12 cellular contexts compared by ENCODE assay signal in the genomic region with DNA sequence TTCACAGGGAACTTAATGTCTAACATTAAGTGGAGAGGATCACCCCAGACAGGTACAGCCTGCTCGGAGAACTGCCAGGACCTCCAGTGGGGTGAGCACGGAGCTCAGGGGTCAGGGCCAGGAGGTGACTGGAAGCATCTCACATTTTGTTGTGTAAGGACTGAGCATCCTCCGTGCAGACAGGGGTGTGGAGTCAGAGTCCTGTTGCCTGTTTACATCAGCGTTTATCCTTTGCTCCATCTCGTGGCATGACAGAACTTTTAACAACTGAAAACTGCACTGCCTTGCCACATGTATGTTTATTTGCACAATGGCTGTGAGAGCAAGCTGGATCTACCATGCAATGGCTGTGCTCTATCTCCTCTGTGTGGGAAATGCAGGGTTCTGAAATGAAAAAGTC.
A peak's percentile ranks its signal among the peaks of the same experiment; 100 is the strongest.
DNase-seq lines count a peak whose midpoint lies in the region; ATAC-seq, FAIRE-seq and TF ChIP-seq lines count a peak whose summit lies in the region.
"Had no signal": no experiment of that assay in that cellular context is flagged by ENCODE, and none has a peak within 500 bp of the region (broad histone marks: within the 10 kb centered on the region; RNA-seq: fewer than 3 reads in every experiment).

No MANE protein-coding gene starts in this region.

- FAIRE-seq in H54 (lab: Jason Lieb, UNC): no peak
- FAIRE-seq: islet of Langerhans had no signal

- H3K9me2 ChIP-seq in GM23248 (ENCODE audit: insufficient read depth): no peaks in the 10 kb centered on the region

- TF ChIP-seq CTCF in heart right ventricle (IDR thresholded peaks at IDR 0.05): peak in 1 of 9 donors; percentile 24
- TF ChIP-seq CTCF in smooth muscle cell (IDR thresholded peaks at IDR 0.05; ENCODE audit: borderline replicate concordance, insufficient read depth, poor library complexity, severe bottlenecking): no peak

- H3K9ac ChIP-seq in GM23248: peak overlapping the region; percentile 59
- H3K9ac ChIP-seq in smooth muscle cell (ENCODE audit: low read depth): peak overlapping the region; percentile 13

- H4K20me1 ChIP-seq in GM23248 (ENCODE audit: insufficient read depth): no peaks in the 10 kb centered on the region
- no peaks in the 10 kb centered on the region for H4K20me1 ChIP-seq in smooth muscle cell (ENCODE audit: low read depth)

- in situ Hi-C loops in GM23248 (cut with MboI): loop anchor here (25.0 kb wide), 2 partner anchors 838 to 1413 kb away; no protein-coding TSS in a partner anchor

- 2 to 4% methylated on average over 5 of the region's 5 CpGs for WGBS in GM23248 (ENCODE audit: low coverage in 1 of 2, low lambda C conversion rate in 2 of 2, missing lambda C conversion rate in 2 of 2), 2 experiments
- WGBS in heart right ventricle, 2 donors: 59 to 71% methylated on average over 5 of the region's 5 CpGs
- WGBS in smooth muscle cell (ENCODE audit: low lambda C conversion rate): 54% methylated on average over 5 of the region's 5 CpGs

- ATAC-seq in SK-N-SH treated with all-trans-retinoic acid at 6 μM for 48 hours (peak; percentile 43), heart right ventricle (peak; percentile 19 to 61 (median 44)), GM18909 (IDR thresholded peaks at IDR 0.05; ENCODE audit: poor library complexity, unreplicated experiment) (no peak)

- H3K27ac ChIP-seq in GM23248 (peak overlapping the region; percentile 72), heart right ventricle (peak overlapping the region; percentile 1 to 81 (median 56)), smooth muscle cell (ENCODE audit: low read depth) (peak overlapping the region; percentile 90)

- H3K4me2 ChIP-seq in GM23248 (ENCODE audit: unreplicated experiment) (peak overlapping the region; percentile 67), smooth muscle cell (peak overlapping the region; percentile 14)

- H3K9me3 ChIP-seq in GM23248 (ENCODE audit: low read depth) (no peaks in the 10 kb centered on the region), heart right ventricle (no peaks in the 10 kb centered on the region), smooth muscle cell (replicated peaks; ENCODE audit: low read depth) (no peaks in the 10 kb centered on the region)
- H3K9me3 ChIP-seq: stomach had no signal

- H2AFZ ChIP-seq in GM23248: peak overlapping the region; percentile 63
- H2AFZ ChIP-seq in smooth muscle cell (ENCODE audit: low read depth): peak overlapping the region; percentile 83

- TF ChIP-seq POLR2A in H54 (IDR thresholded peaks at IDR 0.05; ENCODE audit: low read depth, low read length): no peak

- H3K36me3 ChIP-seq in GM23248 (ENCODE audit: low read depth): no peaks in the 10 kb centered on the region
- no peaks in the 10 kb centered on the region for H3K36me3 ChIP-seq in heart right ventricle
- no peaks in the 10 kb centered on the region for H3K36me3 ChIP-seq in smooth muscle cell (ENCODE audit: low read depth)
- H3K36me3 ChIP-seq: stomach had no signal

- intact Hi-C loops in heart right ventricle (cut with DNase I): loop anchor here in 7 of 10 donors (5.0 to 10.0 kb wide), 10 partner anchors 136 to 1456 kb away; partner anchors contain the start of gene KLF6 (in 2 of the 7)

- H3K4me1 ChIP-seq in GM23248 (ENCODE audit: insufficient read depth): peaks cover 15% of the 10 kb centered on the region
- peaks cover 0 to 49% (median 44%) of the 10 kb centered on the region in 9 donors for H3K4me1 ChIP-seq in heart right ventricle
- peaks cover 32% of the 10 kb centered on the region for H3K4me1 ChIP-seq in smooth muscle cell (ENCODE audit: low read depth)

- peak overlapping the region; percentile 16; the same call in 1 of the 2 replicates for H3K4me3 ChIP-seq in GM23248
- H3K4me3 ChIP-seq in heart right ventricle: no peak overlapping the region
- no peak overlapping the region for H3K4me3 ChIP-seq in smooth muscle cell
- H3K4me3 ChIP-seq: stomach had no signal

- H3F3A ChIP-seq in GM23248 (ENCODE audit: insufficient read depth): peaks cover 12% of the 10 kb centered on the region; the same call in 1 of the 2 replicates
- peaks cover 8% of the 10 kb centered on the region for H3F3A ChIP-seq in smooth muscle cell (ENCODE audit: low read depth)

- DNase-seq in GM23248: peak; percentile 80
- no peak for DNase-seq in heart right ventricle
- no peak for DNase-seq in smooth muscle cell (lab: John Stamatoyannopoulos, UW; ENCODE audit: unreplicated experiment)
- DNase-seq in C1 segment of cervical spinal cord (lab: John Stamatoyannopoulos, UW): no peak
- no peak for DNase-seq in H54 (ENCODE audit: insufficient read length, low spot score)
- DNase-seq: activated CD4-positive, alpha-beta T cell treated with anti-CD3 and anti-CD28 coated beads for 48 hours; activated naive CD4-positive, alpha-beta T cell; endodermal cell; stomach had no signal

- no peaks in the 10 kb centered on the region for H3K79me2 ChIP-seq in GM23248 (ENCODE audit: insufficient read depth)
- H3K79me2 ChIP-seq in smooth muscle cell (ENCODE audit: low read depth): no peaks in the 10 kb centered on the region

- H3K27me3 ChIP-seq in GM23248 (replicated peaks; ENCODE audit: insufficient read depth) (no peaks in the 10 kb centered on the region), heart right ventricle (no peaks in the 10 kb centered on the region), smooth muscle cell (ENCODE audit: low read depth) (no peaks in the 10 kb centered on the region)
- H3K27me3 ChIP-seq: stomach had no signal

TF ChIP-seq in SK-N-SH treated with all-trans-retinoic acid at 6 μM for 48 hours, 23 proteins besides CTCF, POLR2A, EP300 and RAD21:
- TF ChIP-seq CSDC2 (CRISPR knock-in tag; IDR thresholded peaks at IDR 0.05) (no peak), SNAI2 (CRISPR knock-in tag; IDR thresholded peaks at IDR 0.05) (no peak), ZC3H10 (CRISPR knock-in tag; IDR thresholded peaks at IDR 0.05) (no peak), TSHZ2 (CRISPR knock-in tag; IDR thresholded peaks at IDR 0.05) (no peak)
- TF ChIP-seq, protein P1, sequence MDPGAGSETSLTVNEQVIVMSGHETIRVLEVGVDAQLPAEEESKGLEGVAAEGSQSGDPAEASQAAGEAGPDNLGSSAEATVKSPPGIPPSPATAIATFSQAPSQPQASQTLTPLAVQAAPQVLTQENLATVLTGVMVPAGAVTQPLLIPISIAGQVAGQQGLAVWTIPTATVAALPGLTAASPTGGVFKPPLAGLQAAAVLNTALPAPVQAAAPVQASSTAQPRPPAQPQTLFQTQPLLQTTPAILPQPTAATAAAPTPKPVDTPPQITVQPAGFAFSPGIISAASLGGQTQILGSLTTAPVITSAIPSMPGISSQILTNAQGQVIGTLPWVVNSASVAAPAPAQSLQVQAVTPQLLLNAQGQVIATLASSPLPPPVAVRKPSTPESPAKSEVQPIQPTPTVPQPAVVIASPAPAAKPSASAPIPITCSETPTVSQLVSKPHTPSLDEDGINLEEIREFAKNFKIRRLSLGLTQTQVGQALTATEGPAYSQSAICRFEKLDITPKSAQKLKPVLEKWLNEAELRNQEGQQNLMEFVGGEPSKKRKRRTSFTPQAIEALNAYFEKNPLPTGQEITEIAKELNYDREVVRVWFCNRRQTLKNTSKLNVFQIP (CRISPR knock-in tag; IDR thresholded peaks at IDR 0.05; ENCODE audit: borderline replicate concordance, low read depth): no peak
- TF ChIP-seq, protein P2, sequence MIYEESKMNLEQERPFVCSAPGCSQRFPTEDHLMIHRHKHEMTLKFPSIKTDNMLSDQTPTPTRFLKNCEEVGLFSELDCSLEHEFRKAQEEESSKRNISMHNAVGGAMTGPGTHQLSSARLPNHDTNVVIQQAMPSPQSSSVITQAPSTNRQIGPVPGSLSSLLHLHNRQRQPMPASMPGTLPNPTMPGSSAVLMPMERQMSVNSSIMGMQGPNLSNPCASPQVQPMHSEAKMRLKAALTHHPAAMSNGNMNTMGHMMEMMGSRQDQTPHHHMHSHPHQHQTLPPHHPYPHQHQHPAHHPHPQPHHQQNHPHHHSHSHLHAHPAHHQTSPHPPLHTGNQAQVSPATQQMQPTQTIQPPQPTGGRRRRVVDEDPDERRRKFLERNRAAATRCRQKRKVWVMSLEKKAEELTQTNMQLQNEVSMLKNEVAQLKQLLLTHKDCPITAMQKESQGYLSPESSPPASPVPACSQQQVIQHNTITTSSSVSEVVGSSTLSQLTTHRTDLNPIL (CRISPR knock-in tag; IDR thresholded peaks at IDR 0.05; ENCODE audit: low read depth): no peak
